ENCODE assay signal across 8 cellular contexts in genomic region chr9:128733256-128733655, GRCh38. TPM values are rescaled to one million over a fixed set of nuclear protein-coding genes. Genes with fewer than 3 reads are reported as not detected.
DNase-seq lines count a peak whose midpoint lies in the region; ATAC-seq and TF ChIP-seq lines count a peak whose summit lies in the region.

No MANE protein-coding gene starts in this region.

- TF ChIP-seq CTCF in AG04450 (IDR thresholded peaks at IDR 0.05; ENCODE audit: low read depth, low read length) (peak; percentile 83), GM13976 (IDR thresholded peaks at IDR 0.05; ENCODE audit: borderline replicate concordance, control extremely low read depth, extremely low read depth, insufficient read depth, missing control alignments) (no peak), cardiac muscle cell (IDR thresholded peaks at IDR 0.05; ENCODE audit: low read depth, low read length) (peak; percentile 92), progenitor cell of endocrine pancreas (IDR thresholded peaks at IDR 0.05; ENCODE audit: unreplicated experiment) (peak; percentile 83)
- no peak for TF ChIP-seq CTCF in activated CD8-positive, alpha-beta T cell treated with anti-CD3 and anti-CD28 coated beads for 36 hours (IDR thresholded peaks at IDR 0.05)

- POLR2A ChIA-PET in AG04450 (lab: Yijun Ruan, JAX) = no interaction called here
- POLR2A ChIA-PET in activated CD8-positive, alpha-beta T cell treated with anti-CD3 and anti-CD28 coated beads for 36 hours (lab: Charles Lee) = interaction anchor here (1.1 to 1.2 kb wide), 2 partner anchors 9 to 10 kb away, joined by 3 read pairs; partner anchors contain the start of gene ZDHHC12

- H3K27me3 ChIP-seq in AG04450 (ENCODE audit: control insufficient read depth, insufficient read depth, low read length) (no peaks in the 10 kb centered on the region), cardiac muscle cell (no peaks in the 10 kb centered on the region)

- no peak overlapping the region for H3K4me3 ChIP-seq in AG04450 (ENCODE audit: low read depth, low read length)
- H3K4me3 ChIP-seq in cardiac muscle cell = no peak overlapping the region

- no peaks in the 10 kb centered on the region for H3K9me3 Mint-ChIP-seq in activated CD8-positive, alpha-beta T cell treated with anti-CD3 and anti-CD28 coated beads for 36 hours
- H3K9me3 Mint-ChIP-seq in progenitor cell of endocrine pancreas (ENCODE audit: low read depth) = no peaks in the 10 kb centered on the region

- no peak overlapping the region for H3K4me3 Mint-ChIP-seq in activated CD8-positive, alpha-beta T cell treated with anti-CD3 and anti-CD28 coated beads for 36 hours
- H3K4me3 Mint-ChIP-seq in progenitor cell of endocrine pancreas (ENCODE audit: low read depth) = no peak overlapping the region

- no peaks in the 10 kb centered on the region for H3K36me3 ChIP-seq in cardiac muscle cell

- peaks cover 4% of the 10 kb centered on the region for H3K4me1 Mint-ChIP-seq in activated CD8-positive, alpha-beta T cell treated with anti-CD3 and anti-CD28 coated beads for 36 hours (ENCODE audit: low read depth)
- no peaks in the 10 kb centered on the region for H3K4me1 Mint-ChIP-seq in progenitor cell of endocrine pancreas (ENCODE audit: low read depth)

- CTCF ChIA-PET in AG04450 (lab: Charles Lee) = interaction anchor here (0.5 to 3.1 kb wide), 14 partner anchors 9 to 390 kb away, joined by 3 to 22 read pairs (median 4); partner anchors contain the start of genes ENDOG, PKN3 and ZDHHC12
- CTCF ChIA-PET in activated CD8-positive, alpha-beta T cell treated with anti-CD3 and anti-CD28 coated beads for 36 hours (lab: Charles Lee) = interaction anchor here (0.9 to 1.8 kb wide), 3 partner anchors 18 to 31 kb away, joined by 3 to 4 read pairs (median 3); partner anchors contain the start of gene PKN3

- peak; percentile 53 for DNase-seq in AG04450 (ENCODE audit: low read depth, low spot score)
- DNase-seq in GM13976 (ENCODE audit: low spot score) = peak; percentile 65
- peak; percentile 42 for DNase-seq in NCI-H2196 treated with DMSO at 0.1 percent for 48 hours (lab: John Stamatoyannopoulos, UW; ENCODE audit: unreplicated experiment)
- DNase-seq in activated CD8-positive, alpha-beta T cell treated with anti-CD3 and anti-CD28 coated beads for 36 hours = peak; percentile 38
- peak; percentile 90 to 92 for DNase-seq in cardiac muscle cell (ENCODE audit: low read depth in 1 of 2, low spot score in 1 of 2)
- peak; percentile 63 for DNase-seq in progenitor cell of endocrine pancreas (ENCODE audit: low spot score, unreplicated experiment)
- no peak for DNase-seq in effector CD8-positive, alpha-beta T cell (lab: John Stamatoyannopoulos, UW)

- no peak overlapping the region for H3K27ac Mint-ChIP-seq in activated CD8-positive, alpha-beta T cell treated with anti-CD3 and anti-CD28 coated beads for 36 hours
- peak overlapping the region; percentile 92 for H3K27ac Mint-ChIP-seq in progenitor cell of endocrine pancreas

- H3K4me1 ChIP-seq in cardiac muscle cell (ENCODE audit: low read depth) = no peaks in the 10 kb centered on the region

- peak; percentile 47 for ATAC-seq in activated CD8-positive, alpha-beta T cell treated with anti-CD3 and anti-CD28 coated beads for 36 hours
- no peak for ATAC-seq in GM21360 (IDR thresholded peaks at IDR 0.05; ENCODE audit: unreplicated experiment)

- H3K9me3 ChIP-seq in AG04450 (ENCODE audit: control insufficient read depth, insufficient read depth, low read length) (no peaks in the 10 kb centered on the region; the same call in 1 of the 2 replicates), cardiac muscle cell (ENCODE audit: low read depth) (no peaks in the 10 kb centered on the region)

- peaks cover 5% of the 10 kb centered on the region for H3K36me3 Mint-ChIP-seq in activated CD8-positive, alpha-beta T cell treated with anti-CD3 and anti-CD28 coated beads for 36 hours (ENCODE audit: low read depth)
- peaks cover 8% of the 10 kb centered on the region for H3K36me3 Mint-ChIP-seq in progenitor cell of endocrine pancreas (ENCODE audit: insufficient read depth)

- H3K27ac ChIP-seq in AG04450 (ENCODE audit: low read depth, low read length) (no peak overlapping the region), cardiac muscle cell (peak overlapping the region; percentile 76)

- intact Hi-C loops in activated CD8-positive, alpha-beta T cell treated with anti-CD3 and anti-CD28 coated beads for 36 hours (cut with micrococcal nuclease) = no loop called here

- in situ Hi-C loops in GM13976 (cut with MboI; ENCODE audit: low sequenced_read_pairs, unreplicated experiment) = no loop called here

- H3K27me3 Mint-ChIP-seq in activated CD8-positive, alpha-beta T cell treated with anti-CD3 and anti-CD28 coated beads for 36 hours = no peaks in the 10 kb centered on the region
- H3K27me3 Mint-ChIP-seq in progenitor cell of endocrine pancreas = no peaks in the 10 kb centered on the region

RNA-seq across cellular contexts. Expression of gene ZDHHC12, which starts 9.3 kb away (rescaled TPM):
- polyA plus RNA-seq in AG04450 (2011; rRNA removed) (23.2 and 33.7 TPM in 2 replicates), cardiac muscle cell (47.4 and 68.3 TPM in 2 replicates)
- 6.2 and 8.4 TPM in 2 replicates for polyA minus RNA-seq in AG04450 (2011; rRNA and poly(A)+ RNA removed)
- total RNA-seq in activated CD8-positive, alpha-beta T cell treated with anti-CD3 and anti-CD28 coated beads for 36 hours = 10 to 100 TPM; 44.9 to 48.7 TPM
- total RNA-seq in cardiac muscle cell (58.7 and 87.1 TPM in 2 replicates), progenitor cell of endocrine pancreas (33.7 TPM in 2 replicates)

RNA-seq across cellular contexts. Expression of gene PKN3, which starts 31.0 kb away (rescaled TPM):
- polyA plus RNA-seq in AG04450 (2011; rRNA removed) = 1.7 and 2.2 TPM in 2 replicates
- polyA minus RNA-seq in AG04450 (2011; rRNA and poly(A)+ RNA removed) = 2.7 and 4.0 TPM in 2 replicates
- 10 to 100 TPM in 1 of 2 experiments, 1 to 10 TPM in 1; 9.3 to 10.7 TPM for total RNA-seq in activated CD8-positive, alpha-beta T cell treated with anti-CD3 and anti-CD28 coated beads for 36 hours
- total RNA-seq in cardiac muscle cell = 13.8 and 17.9 TPM in 2 replicates
- polyA plus RNA-seq in cardiac muscle cell = 13.4 and 13.5 TPM in 2 replicates
- 20.0 and 20.2 TPM in 2 replicates for total RNA-seq in progenitor cell of endocrine pancreas

RNA-seq across cellular contexts. Expression of gene ZER1, which starts 38.5 kb away (rescaled TPM):
- polyA plus RNA-seq in AG04450 (2011; rRNA removed) (28.0 and 38.4 TPM in 2 replicates), cardiac muscle cell (74.1 and 84.7 TPM in 2 replicates)
- polyA minus RNA-seq in AG04450 (2011; rRNA and poly(A)+ RNA removed) = 37.1 and 87.6 TPM in 2 replicates
- total RNA-seq in activated CD8-positive, alpha-beta T cell treated with anti-CD3 and anti-CD28 coated beads for 36 hours = 10 to 100 TPM; 14.9 to 17.8 TPM
- total RNA-seq in cardiac muscle cell (89.6 and 94.1 TPM in 2 replicates), progenitor cell of endocrine pancreas (38.4 and 42.2 TPM in 2 replicates)

RNA-seq across cellular contexts. Expression of gene SET, which starts 44.2 kb away (rescaled TPM):
- polyA plus RNA-seq in AG04450 (2011; rRNA removed) = 193 and 259 TPM in 2 replicates
- 99.7 and 176 TPM in 2 replicates for polyA minus RNA-seq in AG04450 (2011; rRNA and poly(A)+ RNA removed)
- 100 to 1,000 TPM; 749 to 755 TPM for total RNA-seq in activated CD8-positive, alpha-beta T cell treated with anti-CD3 and anti-CD28 coated beads for 36 hours
- total RNA-seq in cardiac muscle cell = 335 and 481 TPM in 2 replicates
- polyA plus RNA-seq in cardiac muscle cell = 227 and 262 TPM in 2 replicates
- 563 and 571 TPM in 2 replicates for total RNA-seq in progenitor cell of endocrine pancreas

RNA-seq across cellular contexts. Expression of gene TBC1D13, which starts 53.8 kb away (rescaled TPM):
- polyA plus RNA-seq in AG04450 (2011; rRNA removed) (25.7 and 27.4 TPM in 2 replicates), cardiac muscle cell (33.4 and 39.4 TPM in 2 replicates)
- 21.7 and 25.2 TPM in 2 replicates for polyA minus RNA-seq in AG04450 (2011; rRNA and poly(A)+ RNA removed)
- 10 to 100 TPM; 11.7 to 12.5 TPM for total RNA-seq in activated CD8-positive, alpha-beta T cell treated with anti-CD3 and anti-CD28 coated beads for 36 hours
- total RNA-seq in cardiac muscle cell (24.6 and 26.6 TPM in 2 replicates), progenitor cell of endocrine pancreas (36.1 and 36.2 TPM in 2 replicates)

Comparison
In these comparisons a context has a peak if more than half of its experiments do, and no peak if none do; other contexts are left out.
1. CTCF ChIP-seq: peak in AG04450 (single experiment), cardiac muscle cell (single experiment) and progenitor cell of endocrine pancreas (single experiment); none in GM13976 (single experiment) and activated CD8-positive, alpha-beta T cell treated with anti-CD3 and anti-CD28 coated beads for 36 hours (single experiment).